ENCODE assay signal across 11 cellular contexts in genomic region chr6:89299451-89299850, GRCh38. TPM values are rescaled to one million over a fixed set of nuclear protein-coding genes. Genes with fewer than 3 reads are reported as not detected.
DNase-seq lines count a peak whose midpoint lies in the region; ATAC-seq, FAIRE-seq and TF ChIP-seq lines count a peak whose summit lies in the region.
"Had no signal": no experiment of that assay in that cellular context is flagged by ENCODE, and none has a peak within 500 bp of the region (broad histone marks: within the 10 kb centered on the region; RNA-seq: fewer than 3 reads in every experiment).

No MANE protein-coding gene starts in this region.

- H3K79me2 ChIP-seq in KMS-11 (ENCODE audit: insufficient read depth, low read depth) (no peaks in the 10 kb centered on the region), K562 (ENCODE audit: control insufficient read depth, insufficient read depth, low read length) (no peaks in the 10 kb centered on the region)

- WGBS in K562 (ENCODE audit: insufficient coverage, low coverage, missing lambda C conversion rate) = 0% methylated on average over 7 of the region's 7 CpGs

- H3K27me3 ChIP-seq in KMS-11 (ENCODE audit: insufficient read depth, low read depth) (no peaks in the 10 kb centered on the region), K562 (ENCODE audit: control insufficient read depth in 2 of 2, insufficient read depth in 2 of 2, low read length in 2 of 2) (peaks cover 6 to 42% of the 10 kb centered on the region in 2 experiments; a peak in 3 of 5 replicates)

- DNase-seq in DMS153 (lab: John Stamatoyannopoulos, UW) = peak; percentile 42
- DNase-seq in DMS153 treated with DMSO at 0.1 percent for 48 hours (lab: John Stamatoyannopoulos, UW; ENCODE audit: unreplicated experiment) = no peak
- DNase-seq in K562 (ENCODE audit: extremely low read depth in 1 of 4, low spot score in 3 of 4) = no peak
- peak; percentile 26 for DNase-seq in myocyte (ENCODE audit: low read depth)
- no peak for DNase-seq in ureter (ENCODE audit: low spot score)
- no peak for DNase-seq in activated CD8-positive, alpha-beta memory T cell treated with anti-CD3 and anti-CD28 coated beads for 24 hours
- DNase-seq: KG1 had no signal

- no peak for FAIRE-seq in K562 (lab: Jason Lieb, UNC)
- FAIRE-seq: A204.1 had no signal

- TF ChIP-seq CTCF in KMS-11 (conservative IDR thresholded peaks at IDR 0.05; ENCODE audit: low read depth, low read length) = peak; percentile 41; the same call in 1 of the 2 replicates
- peak in 1 of 3 experiments; percentile 6; a peak in 1 of 6 replicates for TF ChIP-seq CTCF in K562 (IDR thresholded peaks at IDR 0.05 in 2 of 3, conservative IDR thresholded peaks at IDR 0.05 in 1 of 3; ENCODE audit: insufficient read depth in 2 of 3, low read depth in 1 of 3, low read length in 3 of 3)

- H3K27ac ChIP-seq in KMS-11 = peak overlapping the region; percentile 97
- H3K27ac ChIP-seq in K562 (ENCODE audit: extremely low read depth, low read depth, low read length) = no peak overlapping the region
- H3K27ac ChIP-seq: epithelial cell of prostate had no signal

- no peak for TF ChIP-seq EP300 in K562 (IDR thresholded peaks at IDR 0.05; ENCODE audit: low read length)

- CTCF ChIA-PET in K562 (lab: Yijun Ruan, JAX; ENCODE audit: low intra/inter-chr PET ratio) = no interaction called here

- TF ChIP-seq POLR2A in K562 (conservative IDR thresholded peaks at IDR 0.05) = no peak

- intact Hi-C loops in K562 (cut with micrococcal nuclease) = no loop called here

- H3K4me3 ChIP-seq in KMS-11 (IDR thresholded peaks at IDR 0.05; ENCODE audit: insufficient read depth, low read depth, low read length) = no peak overlapping the region
- H3K4me3 ChIP-seq in K562 = no peak overlapping the region

- no peak for TF ChIP-seq RAD21 in K562 (CRISPR knock-in tag; conservative IDR thresholded peaks at IDR 0.05 in 1 of 2, IDR thresholded peaks at IDR 0.05 in 1 of 2)

- no peaks in the 10 kb centered on the region for H3K9me3 ChIP-seq in K562 (replicated peaks; ENCODE audit: control insufficient read depth, insufficient read depth, low read depth, low read length)

- BruUV-seq in K562 (replicated peaks; lab: Mats Ljungman, UMichigan) = no TSS peak

- POLR2A ChIA-PET in K562 (lab: Yijun Ruan, JAX) = no interaction called here

- in situ Hi-C loops in K562 (cut with MboI) = no loop called here

- ATAC-seq in K562 = no peak
- ATAC-seq in GM19328 (IDR thresholded peaks at IDR 0.05; ENCODE audit: unreplicated experiment) = no peak

- H3K36me3 ChIP-seq in KMS-11 (ENCODE audit: insufficient read depth) (no peaks in the 10 kb centered on the region), K562 (ENCODE audit: control insufficient read depth, insufficient read depth, low read length) (no peaks in the 10 kb centered on the region)

- H3K9me1 ChIP-seq in K562 (ENCODE audit: control insufficient read depth, insufficient read depth, low read length) = no peaks in the 10 kb centered on the region

- H3K9ac ChIP-seq in KMS-11 (peak overlapping the region; percentile 68), K562 (ENCODE audit: insufficient read depth in 1 of 2, low read depth in 2 of 2, low read length in 2 of 2) (no peak overlapping the region)

- H4K20me1 ChIP-seq in KMS-11 (ENCODE audit: insufficient read depth) = no peaks in the 10 kb centered on the region
- H4K20me1 ChIP-seq in K562 (replicated peaks; ENCODE audit: control insufficient read depth, insufficient read depth, low read length) = no peaks in the 10 kb centered on the region; the same call in 1 of the 2 replicates

- H2AFZ ChIP-seq in KMS-11 (ENCODE audit: low read depth) (peak overlapping the region; percentile 29; the same call in 1 of the 2 replicates), K562 (ENCODE audit: low read depth, low read length) (no peak overlapping the region)

- peak overlapping the region; percentile 95 for H3K4me2 ChIP-seq in KMS-11
- no peak overlapping the region for H3K4me2 ChIP-seq in K562 (ENCODE audit: insufficient read depth, low read length)

- H3K4me1 ChIP-seq in KMS-11 (ENCODE audit: low read depth, poor library complexity, severe bottlenecking) = peaks cover 45% of the 10 kb centered on the region
- H3K4me1 ChIP-seq in K562 (replicated peaks in 1 of 2; ENCODE audit: control insufficient read depth in 2 of 2, insufficient read depth in 2 of 2, low read length in 2 of 2) = peaks cover 0 to 12% of the 10 kb centered on the region in 2 experiments; a peak in 3 of 5 replicates

TF ChIP-seq in K562, 482 proteins besides CTCF, POLR2A, EP300 and RAD21:
- TF ChIP-seq RFX1 (IDR thresholded peaks at IDR 0.05) (peak; percentile 6), MITF (IDR thresholded peaks at IDR 0.05) (no peak), TARDBP (IDR thresholded peaks at IDR 0.05) (no peak), ZNF695 (CRISPR knock-in tag; IDR thresholded peaks at IDR 0.05) (no peak), RB1 (IDR thresholded peaks at IDR 0.05; ENCODE audit: low read depth) (no peak)
- TF ChIP-seq, protein P1, sequence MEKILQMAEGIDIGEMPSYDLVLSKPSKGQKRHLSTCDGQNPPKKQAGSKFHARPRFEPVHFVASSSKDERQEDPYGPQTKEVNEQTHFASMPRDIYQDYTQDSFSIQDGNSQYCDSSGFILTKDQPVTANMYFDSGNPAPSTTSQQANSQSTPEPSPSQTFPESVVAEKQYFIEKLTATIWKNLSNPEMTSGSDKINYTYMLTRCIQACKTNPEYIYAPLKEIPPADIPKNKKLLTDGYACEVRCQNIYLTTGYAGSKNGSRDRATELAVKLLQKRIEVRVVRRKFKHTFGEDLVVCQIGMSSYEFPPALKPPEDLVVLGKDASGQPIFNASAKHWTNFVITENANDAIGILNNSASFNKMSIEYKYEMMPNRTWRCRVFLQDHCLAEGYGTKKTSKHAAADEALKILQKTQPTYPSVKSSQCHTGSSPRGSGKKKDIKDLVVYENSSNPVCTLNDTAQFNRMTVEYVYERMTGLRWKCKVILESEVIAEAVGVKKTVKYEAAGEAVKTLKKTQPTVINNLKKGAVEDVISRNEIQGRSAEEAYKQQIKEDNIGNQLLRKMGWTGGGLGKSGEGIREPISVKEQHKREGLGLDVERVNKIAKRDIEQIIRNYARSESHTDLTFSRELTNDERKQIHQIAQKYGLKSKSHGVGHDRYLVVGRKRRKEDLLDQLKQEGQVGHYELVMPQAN (IDR thresholded peaks at IDR 0.05; ENCODE audit: borderline replicate concordance) = no peak

RNA-seq across cellular contexts. Expression of gene GABRR2, which starts 15.6 kb away (rescaled TPM):
- total RNA-seq in K562 (2011; cell fraction: chromatin; rRNA removed; ENCODE audit: low replicate concordance) = 0.23 and 0.56 TPM in 2 replicates
- total RNA-seq in K562 (2011; cell fraction: nucleolus; rRNA removed) = not detected in 2 replicates
- not detected in 2 replicates for total RNA-seq in K562 (2011; cell fraction: nucleoplasm; rRNA removed)
- total RNA-seq in K562 (2014; rRNA removed) = not detected in 2 replicates
- total RNA-seq in K562 (2014; rRNA removed; fragmentation: Illumina TruSeq; extraction: Trizol) = not detected in 2 replicates
- not detected in 2 replicates for total RNA-seq in K562 (2015; rRNA removed; fragmentation: Illumina TruSeq; extraction: Trizol)
- not detected in 2 replicates for total RNA-seq in K562 (2021)
- polyA plus RNA-seq in K562 (2011; rRNA removed) = 0.10 and 0.18 TPM in 2 replicates
- not detected in 2 replicates for polyA plus RNA-seq in K562 (2011; cell fraction: cytosol; rRNA removed)
- polyA plus RNA-seq in K562 (2011; cell fraction: nucleus; rRNA removed) = 0.60 and 1.1 TPM in 2 replicates
- polyA plus RNA-seq in K562 (2012) = 0.04 and 0.06 TPM in 2 replicates
- 0.13 TPM in 1 of 2 replicates, not detected in the other for polyA plus RNA-seq in K562 (2014; fragmentation: Illumina TruSeq; extraction: Trizol)
- polyA plus RNA-seq in K562 (2014; fragmentation: Nextera tagmentation; extraction: Ambion mirVana) = not detected
- 0.09 TPM in 1 of 2 replicates, not detected in the other for polyA plus RNA-seq in K562 (2014; rRNA removed)
- not detected in 2 replicates for polyA minus RNA-seq in K562 (2011; rRNA and poly(A)+ RNA removed)
- polyA minus RNA-seq in K562 (2011; cell fraction: cytosol; rRNA and poly(A)+ RNA removed) = not detected in 2 replicates
- 0.22 TPM in 1 of 2 replicates, not detected in the other for polyA minus RNA-seq in K562 (2011; cell fraction: nucleus; rRNA and poly(A)+ RNA removed)
- total RNA-seq in myocyte = 0.13 and 0.21 TPM in 2 replicates
- polyA plus RNA-seq in myocyte (2012) = 0.30 TPM
- 0.73 TPM for total RNA-seq in ureter

RNA-seq across cellular contexts. Expression of gene UBE2J1, which starts 53.1 kb away (rescaled TPM):
- 4.2 and 10.1 TPM in 2 replicates for total RNA-seq in K562 (2011; cell fraction: chromatin; rRNA removed; ENCODE audit: low replicate concordance)
- total RNA-seq in K562 (2011; cell fraction: nucleolus; rRNA removed) = 3.0 and 3.3 TPM in 2 replicates
- total RNA-seq in K562 (2011; cell fraction: nucleoplasm; rRNA removed) = 6.1 and 12.7 TPM in 2 replicates
- total RNA-seq in K562 (2014; rRNA removed) = 19.6 and 19.7 TPM in 2 replicates
- total RNA-seq in K562 (2014; rRNA removed; fragmentation: Illumina TruSeq; extraction: Trizol) = 27.2 and 30.0 TPM in 2 replicates
- 25.8 and 28.5 TPM in 2 replicates for total RNA-seq in K562 (2015; rRNA removed; fragmentation: Illumina TruSeq; extraction: Trizol)
- total RNA-seq in K562 (2021) = 22.0 and 22.4 TPM in 2 replicates
- polyA plus RNA-seq in K562 (2011; rRNA removed) = 25.8 and 32.6 TPM in 2 replicates
- polyA plus RNA-seq in K562 (2011; cell fraction: cytosol; rRNA removed) = 11.5 and 16.4 TPM in 2 replicates
- polyA plus RNA-seq in K562 (2011; cell fraction: nucleus; rRNA removed) = 6.1 and 7.8 TPM in 2 replicates
- polyA plus RNA-seq in K562 (2012) = 19.3 and 26.0 TPM in 2 replicates
- polyA plus RNA-seq in K562 (2014; fragmentation: Illumina TruSeq; extraction: Trizol) = 24.6 and 28.9 TPM in 2 replicates
- polyA plus RNA-seq in K562 (2014; fragmentation: Nextera tagmentation; extraction: Ambion mirVana) = 10 to 100 TPM; 11.6 to 14.9 TPM
- polyA plus RNA-seq in K562 (2014; rRNA removed) = 18.8 and 20.6 TPM in 2 replicates
- 34.0 and 34.2 TPM in 2 replicates for polyA minus RNA-seq in K562 (2011; rRNA and poly(A)+ RNA removed)
- polyA minus RNA-seq in K562 (2011; cell fraction: cytosol; rRNA and poly(A)+ RNA removed) = 12.6 and 13.2 TPM in 2 replicates
- polyA minus RNA-seq in K562 (2011; cell fraction: nucleus; rRNA and poly(A)+ RNA removed) = 3.6 and 7.0 TPM in 2 replicates
- total RNA-seq in myocyte = 23.6 and 23.9 TPM in 2 replicates
- polyA plus RNA-seq in myocyte (2012) = 18.7 TPM
- total RNA-seq in ureter = 38.8 TPM

Comparison
In these comparisons a context has a peak if more than half of its experiments do, and no peak if none do; other contexts are left out.
1. DNase-seq: peak in DMS153 (single experiment) and myocyte (single experiment); none in DMS153 treated with DMSO at 0.1 percent for 48 hours (single experiment), K562 (0 of 4), ureter (single experiment) and activated CD8-positive, alpha-beta memory T cell treated with anti-CD3 and anti-CD28 coated beads for 24 hours (single experiment).